ENCODE assay signal across 18 cellular contexts in the genomic region with DNA sequence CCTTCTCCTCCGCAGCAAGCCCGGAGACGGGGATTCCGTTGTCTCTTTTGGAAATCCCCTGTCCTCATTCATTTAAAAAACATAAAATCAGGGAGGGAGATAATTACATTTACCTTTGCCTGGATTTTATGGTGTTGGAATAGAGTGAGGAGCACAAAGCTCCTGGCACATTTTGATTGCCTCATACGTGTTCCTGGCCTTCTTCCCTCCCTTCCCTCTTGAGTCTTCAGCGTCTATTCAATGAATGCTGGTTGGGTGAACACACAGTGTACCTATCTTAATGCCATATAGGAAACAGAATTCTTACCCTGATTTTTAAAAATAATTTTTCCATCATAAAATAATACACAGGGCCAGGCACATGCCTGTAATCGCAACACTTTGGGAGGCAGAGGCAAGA.
DNase-seq lines count a peak whose midpoint lies in the region; ATAC-seq and TF ChIP-seq lines count a peak whose summit lies in the region.
"Had no signal": no experiment of that assay in that cellular context is flagged by ENCODE, and none has a peak within 500 bp of the region (broad histone marks: within the 10 kb centered on the region; RNA-seq: fewer than 3 reads in every experiment).

No MANE protein-coding gene starts in this region.

- H3K27me3 ChIP-seq in trophoblast cell (ENCODE audit: insufficient read depth, low read length) = no peaks in the 10 kb centered on the region
- no peaks in the 10 kb centered on the region for H3K27me3 ChIP-seq in PC-3 (ENCODE audit: low read length)
- no peaks in the 10 kb centered on the region for H3K27me3 ChIP-seq in neuronal stem cell (ENCODE audit: control insufficient read depth in 3 of 3, insufficient read depth in 3 of 3, low read depth in 1 of 3, low read length in 3 of 3)

- CTCF ChIA-PET in PC-3 (lab: Charles Lee) = no interaction called here

- H3K4me3 ChIP-seq in trophoblast cell (ENCODE audit: low read depth, low read length) (no peak overlapping the region), PC-3 (ENCODE audit: low read length) (no peak overlapping the region), neuronal stem cell (ENCODE audit: low read length in 2 of 2) (no peak overlapping the region)
- H3K4me3 ChIP-seq: MG63 had no signal

- H3K9ac ChIP-seq in trophoblast cell (ENCODE audit: low read length) = no peak overlapping the region
- no peak overlapping the region for H3K9ac ChIP-seq in PC-3 (ENCODE audit: low read length)
- no peak overlapping the region for H3K9ac ChIP-seq in neuronal stem cell (ENCODE audit: low read depth, low read length, poor library complexity)

- no peak for TF ChIP-seq CTCF in PC-3 (conservative IDR thresholded peaks at IDR 0.05; ENCODE audit: low read depth, low read length)

- no peak overlapping the region for H2AK5ac ChIP-seq in trophoblast cell (ENCODE audit: low read length)
- no peak overlapping the region for H2AK5ac ChIP-seq in neuronal stem cell (ENCODE audit: low read depth, low read length)

- no peak overlapping the region for H4K8ac ChIP-seq in trophoblast cell (ENCODE audit: low read depth, low read length)
- no peak overlapping the region for H4K8ac ChIP-seq in neuronal stem cell (ENCODE audit: low read depth, low read length)

- DNase-seq in DMS79 (lab: John Stamatoyannopoulos, UW) (peak; percentile 43), DMS79 treated with DMSO at 0.1 percent for 48 hours (lab: John Stamatoyannopoulos, UW) (peak; percentile 92), trophoblast cell (no peak), PC-3 (no peak), neuronal stem cell (ENCODE audit: low spot score) (no peak)
- DNase-seq: Caco-2; CD8-positive, alpha-beta T cell; KBM-7; MG63; NCI-H1694; NCI-H2081 treated with DMSO at 0.1 percent for 48 hours; NCI-H524; NCI-H774; SHP77; T-cell had no signal

- ATAC-seq in GM19023 (IDR thresholded peaks at IDR 0.05; ENCODE audit: unreplicated experiment) (no peak), PC-3 (no peak)
- ATAC-seq: CD8-positive, alpha-beta T cell had no signal

- H3K79me1 ChIP-seq in trophoblast cell (ENCODE audit: low read length) (peaks cover 10% of the 10 kb centered on the region), neuronal stem cell (ENCODE audit: low read depth, low read length) (no peaks in the 10 kb centered on the region)

- no peaks in the 10 kb centered on the region for H3K9me2 ChIP-seq in PC-3 (replicated peaks; ENCODE audit: low read length)

- no peak overlapping the region for H4K91ac ChIP-seq in trophoblast cell (ENCODE audit: low read depth, low read length)
- H4K91ac ChIP-seq in neuronal stem cell (ENCODE audit: low read depth, low read length, poor library complexity) = no peak overlapping the region

- H3K36me3 ChIP-seq in trophoblast cell (ENCODE audit: control insufficient read depth in 1 of 2, insufficient read depth in 2 of 2, low read length in 2 of 2) (no peaks in the 10 kb centered on the region), PC-3 (ENCODE audit: low read depth, low read length) (no peaks in the 10 kb centered on the region), neuronal stem cell (replicated peaks in 1 of 2; ENCODE audit: control insufficient read depth in 2 of 2, insufficient read depth in 2 of 2, low read length in 2 of 2) (no peaks in the 10 kb centered on the region)
- H3K36me3 ChIP-seq: MG63 had no signal

- H2BK120ac ChIP-seq in trophoblast cell (ENCODE audit: insufficient read depth, low read length, poor library complexity) (no peak overlapping the region), neuronal stem cell (ENCODE audit: low read depth, low read length) (no peak overlapping the region)

- H2BK12ac ChIP-seq in trophoblast cell (ENCODE audit: low read length) = peak overlapping the region; percentile 20
- H2BK12ac ChIP-seq in neuronal stem cell (ENCODE audit: low read length) = no peak overlapping the region

- H3K18ac ChIP-seq in trophoblast cell (ENCODE audit: low read length) = no peak overlapping the region
- H3K18ac ChIP-seq in neuronal stem cell (ENCODE audit: low read length) = no peak overlapping the region

- no peak overlapping the region for H2AFZ ChIP-seq in trophoblast cell (ENCODE audit: insufficient read depth, low read length, poor library complexity)
- no peak overlapping the region for H2AFZ ChIP-seq in PC-3 (ENCODE audit: low read length)
- H2AFZ ChIP-seq in neuronal stem cell (ENCODE audit: low read length) = no peak overlapping the region

- H3K14ac ChIP-seq in trophoblast cell (ENCODE audit: low read length) (no peak overlapping the region), neuronal stem cell (ENCODE audit: low read length) (no peak overlapping the region)

- no peak overlapping the region for H3K4ac ChIP-seq in trophoblast cell (ENCODE audit: low read depth, low read length)
- no peak overlapping the region for H3K4ac ChIP-seq in neuronal stem cell (ENCODE audit: low read length)

- no peak overlapping the region for H4K12ac ChIP-seq in trophoblast cell (ENCODE audit: low read depth, low read length)

- no peak overlapping the region for H2BK15ac ChIP-seq in neuronal stem cell (ENCODE audit: low read length)

- POLR2A ChIA-PET in PC-3 (lab: Charles Lee; ENCODE audit: unreplicated experiment) = no interaction called here

- no peaks in the 10 kb centered on the region for H3K79me2 ChIP-seq in trophoblast cell (ENCODE audit: control insufficient read depth, insufficient read depth, low read length, poor library complexity)
- no peaks in the 10 kb centered on the region for H3K79me2 ChIP-seq in PC-3 (ENCODE audit: low read length)

- H3K27ac ChIP-seq in angular gyrus (ENCODE audit: low read depth, low read length) (peak overlapping the region; percentile 5), trophoblast cell (ENCODE audit: low read depth, low read length) (no peak overlapping the region), PC-3 (ENCODE audit: low read length) (no peak overlapping the region), neuronal stem cell (replicated peaks; ENCODE audit: low read length) (no peak overlapping the region)
- H3K27ac ChIP-seq: C4-2B had no signal

- H3K23ac ChIP-seq in trophoblast cell (ENCODE audit: low read length) = no peak overlapping the region
- no peak overlapping the region for H3K23ac ChIP-seq in neuronal stem cell (ENCODE audit: low read depth, low read length, poor library complexity)

- H4K20me1 ChIP-seq in PC-3 (ENCODE audit: low read length) = no peaks in the 10 kb centered on the region

- intact Hi-C loops in PC-3 (cut with micrococcal nuclease) = no loop called here

- no peak overlapping the region for H3K4me2 ChIP-seq in trophoblast cell (ENCODE audit: low read length)
- H3K4me2 ChIP-seq in PC-3 (ENCODE audit: low read length) = no peak overlapping the region
- H3K4me2 ChIP-seq in neuronal stem cell (ENCODE audit: insufficient read depth, low read length, poor library complexity, severe bottlenecking) = no peak overlapping the region

- H3F3A ChIP-seq in PC-3 (ENCODE audit: low read length, unreplicated experiment) = no peaks in the 10 kb centered on the region

- H2BK5ac ChIP-seq in trophoblast cell (ENCODE audit: low read depth, low read length, poor library complexity) (no peak overlapping the region), neuronal stem cell (ENCODE audit: low read length) (no peak overlapping the region)

- H3K4me1 ChIP-seq in trophoblast cell (ENCODE audit: control insufficient read depth in 1 of 2, insufficient read depth in 2 of 2, low read length in 2 of 2) = peaks cover 14 to 22% of the 10 kb centered on the region in 2 experiments
- peaks cover 19% of the 10 kb centered on the region for H3K4me1 ChIP-seq in PC-3 (ENCODE audit: insufficient read depth, low read length)
- H3K4me1 ChIP-seq in neuronal stem cell (ENCODE audit: control insufficient read depth in 2 of 2, insufficient read depth in 1 of 2, low read depth in 1 of 2, low read length in 2 of 2) = peaks cover 14 to 18% of the 10 kb centered on the region in 2 donors

- WGBS in trophoblast cell (ENCODE audit: extremely low coverage, insufficient coverage, insufficient read length) = no CpG with 5 or more reads among the region's 7 CpGs
- no CpG with 5 or more reads among the region's 7 CpGs for WGBS in neuronal stem cell (ENCODE audit: extremely low coverage in 2 of 2, insufficient read length in 2 of 2, insufficient replicate concordance in 1 of 2), 2 donors

- no peaks in the 10 kb centered on the region for H3K9me3 ChIP-seq in trophoblast cell (ENCODE audit: insufficient read depth, low read depth, low read length)
- H3K9me3 ChIP-seq in PC-3 (ENCODE audit: low read length) = no peaks in the 10 kb centered on the region
- H3K9me3 ChIP-seq in neuronal stem cell (replicated peaks in 1 of 2; ENCODE audit: control insufficient read depth in 2 of 2, insufficient read depth in 1 of 2, low read depth in 1 of 2, low read length in 2 of 2) = peaks cover 0 to 6% of the 10 kb centered on the region in 2 donors
- H3K9me3 ChIP-seq: Caco-2, MG63 had no signal

- BruUV-seq in PC-3 (replicated peaks; lab: Mats Ljungman, UMichigan) = no TSS peak

Comparison
In these comparisons a context has a peak if more than half of its experiments do, and no peak if none do; other contexts are left out.
1. DNase-seq: peak in DMS79 (single experiment) and DMS79 treated with DMSO at 0.1 percent for 48 hours (single experiment); none in trophoblast cell (0 of 2), PC-3 (single experiment) and neuronal stem cell (single experiment).